ENCODE assay signal across 25 cellular contexts in the genomic region with DNA sequence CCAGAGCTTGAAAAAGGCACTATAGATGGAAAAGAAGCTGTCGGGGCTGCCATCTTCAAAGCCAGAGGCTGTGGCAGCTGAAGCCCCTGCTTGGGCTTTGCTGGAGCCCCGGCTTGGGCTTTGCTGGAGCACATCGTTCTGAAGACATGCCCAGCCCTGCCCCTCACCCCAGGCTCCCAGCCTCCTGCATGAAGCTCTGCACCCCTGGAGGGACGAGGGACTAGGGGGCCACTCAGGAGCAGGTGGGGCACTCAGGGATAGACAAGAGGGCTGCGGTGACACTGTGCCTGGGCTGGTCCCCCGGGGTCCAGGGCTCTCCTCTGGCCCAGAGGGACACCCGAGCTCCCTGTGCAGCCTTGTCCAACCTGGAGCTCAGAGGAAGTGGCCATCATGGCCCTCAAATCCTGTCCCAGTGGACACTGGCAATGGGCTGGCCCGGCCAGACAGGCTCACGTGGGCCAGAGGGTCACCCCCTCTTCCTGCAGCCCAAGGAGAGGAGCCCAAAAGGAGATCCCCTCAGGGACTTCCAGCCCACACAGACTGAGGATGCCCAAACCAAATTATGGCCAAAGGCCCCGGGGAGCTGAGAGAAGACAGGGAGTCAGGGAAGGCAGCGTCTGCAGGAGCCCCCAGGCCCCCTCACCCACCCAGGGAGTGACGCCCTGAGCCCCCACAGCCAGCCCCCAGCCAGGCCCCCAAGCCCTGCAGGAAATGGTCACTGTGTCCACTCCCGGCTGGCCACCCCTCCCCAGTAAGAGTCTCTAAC. TPM values are rescaled to one million over a fixed set of nuclear protein-coding genes. Genes with fewer than 3 reads are reported as not detected.
DNase-seq lines count a peak whose midpoint lies in the region; ATAC-seq and TF ChIP-seq lines count a peak whose summit lies in the region.
"Had no signal": no experiment of that assay in that cellular context is flagged by ENCODE, and none has a peak within 500 bp of the region (broad histone marks: within the 10 kb centered on the region; RNA-seq: fewer than 3 reads in every experiment).

No MANE protein-coding gene starts in this region.

- peak; percentile 32 for DNase-seq in Right ventricle myocardium superior
- DNase-seq in right atrium auricular region (ENCODE audit: low spot score) = no peak
- DNase-seq in body of pancreas = peak in 3 of 4 donors; percentile 3 to 8 (median 5)
- DNase-seq in mesenteric fat pad (ENCODE audit: low spot score) = peak; percentile 83
- peak; percentile 25 to 62 for DNase-seq in aorta
- DNase-seq in NCI-H2196 treated with DMSO at 0.1 percent for 48 hours (lab: John Stamatoyannopoulos, UW; ENCODE audit: unreplicated experiment) = no peak
- DNase-seq in NCI-H2196 (lab: John Stamatoyannopoulos, UW; ENCODE audit: unreplicated experiment) = no peak
- DNase-seq: activated CD8-positive, alpha-beta T cell treated with anti-CD3 and anti-CD28 coated beads for 36 hours; activated gamma-delta T cell; activated T-cell treated with anti-CD3 and anti-CD28 coated beads for 4 hours; GM23248; NCI-H1092 treated with DMSO at 0.1 percent for 48 hours; NCI-H1930; stimulated activated CD8-positive, alpha-beta memory T cell treated with anti-CD3 and anti-CD28 coated beads, Interleukin-4, amount 100 ng/mL, for 48 hours; stimulated activated naive CD8-positive, alpha-beta T cell treated with anti-CD3 and anti-CD28 coated beads, Interleukin-15, amount 100 ng/mL, for 72 hours had no signal

- TF ChIP-seq CTCF in right atrium auricular region (IDR thresholded peaks at IDR 0.05) (no peak), body of pancreas (IDR thresholded peaks at IDR 0.05) (no peak)

- intact Hi-C loops in Right ventricle myocardium superior (cut with DNase I) = loop anchor here (10.0 kb wide), 1 partner anchor 182 kb away; no protein-coding TSS in a partner anchor
- intact Hi-C loops in body of pancreas (cut with DNase I) = no loop called here
- intact Hi-C loops in aorta (cut with DNase I) = no loop called here

- ATAC-seq in Right ventricle myocardium superior (ENCODE audit: poor library complexity) (no peak), body of pancreas (no peak), aorta (ENCODE audit: low FRiP score) (no peak), HG03280 (IDR thresholded peaks at IDR 0.05; ENCODE audit: unreplicated experiment) (no peak)
- ATAC-seq: activated CD8-positive, alpha-beta T cell treated with anti-CD3 and anti-CD28 coated beads for 36 hours; stimulated activated naive CD8-positive, alpha-beta T cell treated with anti-CD3 and anti-CD28 coated beads, Interleukin-15, amount 100 ng/mL, for 72 hours had no signal

- TF ChIP-seq POLR2A in body of pancreas (IDR thresholded peaks at IDR 0.05) = no peak

- WGBS in body of pancreas, 2 donors = 50 to 53% methylated on average over 3 to 13 of the region's 13 CpGs
- WGBS in aorta, 2 donors = 63 to 73% methylated on average over 13 of the region's 13 CpGs

- H3K27me3 ChIP-seq in right atrium auricular region = no peaks in the 10 kb centered on the region
- H3K27me3 ChIP-seq in body of pancreas = no peaks in the 10 kb centered on the region
- no peaks in the 10 kb centered on the region for H3K27me3 ChIP-seq in aorta (ENCODE audit: control insufficient read depth in 1 of 2, insufficient read depth in 2 of 2, low read length in 1 of 2)
- H3K27me3 ChIP-seq: thyroid gland had no signal

- H3K4me1 ChIP-seq in right atrium auricular region (no peaks in the 10 kb centered on the region), body of pancreas (no peaks in the 10 kb centered on the region), aorta (ENCODE audit: control insufficient read depth in 1 of 2, insufficient read depth in 2 of 2, low read length in 2 of 2) (no peaks in the 10 kb centered on the region)
- H3K4me1 ChIP-seq: prostate gland had no signal

- H3K27ac ChIP-seq in right atrium auricular region (no peak overlapping the region), body of pancreas (no peak overlapping the region), aorta (ENCODE audit: low read depth in 1 of 2, low read length in 2 of 2) (no peak overlapping the region)
- H3K27ac ChIP-seq: epithelial cell of prostate, GM23248, prostate gland, skin epidermis, thyroid gland had no signal

- H3K4me3 ChIP-seq in right atrium auricular region (no peak overlapping the region), body of pancreas (no peak overlapping the region), aorta (ENCODE audit: low read length in 2 of 2) (no peak overlapping the region)
- H3K4me3 ChIP-seq: GM23248, prostate gland, skin epidermis, thyroid gland had no signal

- H3K36me3 ChIP-seq in right atrium auricular region (no peaks in the 10 kb centered on the region), body of pancreas (replicated peaks in 1 of 2; ENCODE audit: insufficient read depth in 1 of 2, low read depth in 2 of 2) (no peaks in the 10 kb centered on the region), aorta (ENCODE audit: control insufficient read depth in 1 of 2, insufficient read depth in 2 of 2, low read length in 1 of 2) (no peaks in the 10 kb centered on the region)
- H3K36me3 ChIP-seq: prostate gland, thyroid gland had no signal

- no peaks in the 10 kb centered on the region for H3K9me3 ChIP-seq in right atrium auricular region
- no peaks in the 10 kb centered on the region for H3K9me3 ChIP-seq in body of pancreas
- H3K9me3 ChIP-seq in aorta (ENCODE audit: control insufficient read depth, low read length) = no peaks in the 10 kb centered on the region
- H3K9me3 ChIP-seq: prostate gland, thyroid gland had no signal

RNA-seq across cellular contexts. Expression of a gene that starts 23.1 kb away (rescaled TPM):
- total RNA-seq in Right ventricle myocardium superior (42.5 TPM), right atrium auricular region (100 to 1,000 TPM in 1 of 2 donors, 10 to 100 TPM in 1; 59.5 to 135 TPM), body of pancreas (10 to 100 TPM in 1 of 2 donors, not detected in 1; 19.4 TPM), mesenteric fat pad (25.5 TPM), aorta (1 to 10 TPM in 1 of 2 donors, under 1 TPM in 1; 0.68 to 1.3 TPM)
- polyA plus RNA-seq in aorta = under 1 TPM in 1 of 2 donors, not detected in 1; 0.50 TPM
- total RNA-seq: A673; activated CD8-positive, alpha-beta T cell treated with anti-CD3 and anti-CD28 coated beads for 36 hours; GM23248; kidney epithelial cell; SK-MEL-5; T-helper 1 cell treated with Interleukin-12 subunit alpha and Interleukin-12 subunit beta and Interleukin-4 antibody, amounts not matched to agents 30 ng/mL and 1 ng/mL, for 36 hours had no signal
- polyA plus RNA-seq: GM23248, IgD-negative memory B cell had no signal

RNA-seq across cellular contexts. Expression of a gene that starts 48.1 kb away (rescaled TPM):
- total RNA-seq in Right ventricle myocardium superior = not detected
- 1 to 10 TPM in 1 of 2 donors, under 1 TPM in 1; 0.52 to 2.2 TPM for total RNA-seq in right atrium auricular region
- 1 to 10 TPM; 2.6 to 9.6 TPM for total RNA-seq in body of pancreas
- not detected for total RNA-seq in mesenteric fat pad
- total RNA-seq in aorta = not detected
- polyA plus RNA-seq in aorta = not detected
- total RNA-seq: activated CD8-positive, alpha-beta T cell treated with anti-CD3 and anti-CD28 coated beads for 36 hours; GM23248; kidney epithelial cell had no signal
- polyA plus RNA-seq: GM23248, IgD-negative memory B cell had no signal

Comparison
In these comparisons a context has a peak if more than half of its experiments do, and no peak if none do; other contexts are left out.
1. DNase-seq: peak in Right ventricle myocardium superior (single experiment), body of pancreas (3 of 4), mesenteric fat pad (single experiment) and aorta (2 of 2); none in right atrium auricular region (single experiment), NCI-H2196 treated with DMSO at 0.1 percent for 48 hours (single experiment) and NCI-H2196 (single experiment).